1 cellular context compared by ENCODE assay signal in the genomic region with DNA sequence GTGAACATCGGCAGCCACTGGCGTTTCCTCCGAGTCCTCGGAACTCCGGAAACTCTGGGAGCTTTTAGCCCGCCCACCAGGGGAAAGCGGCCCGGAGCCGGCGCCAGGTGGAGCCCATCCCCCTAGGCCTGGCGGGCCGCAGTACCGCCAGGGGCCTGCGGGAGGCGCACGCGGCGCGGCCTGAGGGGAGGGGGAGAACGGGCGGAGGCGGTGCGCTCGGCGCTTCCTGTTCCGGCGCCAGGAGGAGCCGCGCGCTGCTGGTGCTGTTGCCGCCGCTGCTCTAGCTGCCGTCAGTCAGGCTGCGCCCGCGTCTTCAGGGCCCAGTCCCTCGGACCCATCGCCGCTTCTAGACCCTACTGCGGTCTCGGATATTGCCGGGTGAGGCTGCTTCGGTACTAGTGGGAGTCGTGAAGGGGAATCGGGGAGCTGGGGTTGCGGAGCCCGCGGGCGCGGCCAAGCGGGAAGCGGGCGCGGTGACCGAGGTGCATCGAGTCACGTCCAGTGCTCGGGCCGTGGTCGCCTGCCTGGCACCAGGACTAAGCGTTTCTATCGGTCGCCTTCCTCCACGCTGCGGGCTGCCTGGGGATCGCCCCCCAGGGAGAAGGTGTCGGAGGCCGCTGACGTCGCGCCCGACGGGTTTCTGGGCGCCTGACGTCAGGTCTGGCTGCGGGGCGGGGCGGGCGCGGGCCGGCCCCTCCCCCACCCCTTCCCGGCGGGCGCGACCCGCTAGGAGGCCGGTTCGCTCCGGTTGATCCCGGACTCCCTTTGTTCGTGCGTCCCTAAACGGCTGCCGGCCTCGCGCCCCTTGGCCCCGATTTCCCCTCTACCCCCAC.
TF ChIP-seq lines count a peak whose summit lies in the region.

A gene (plus strand): TSS at position 222 of the 833 bp plus-strand sequence. CDS start 10,037 bp downstream, outside the sequence.

TF ChIP-seq in HepG2, 621 proteins besides CTCF, POLR2A, EP300 and RAD21 (continued from another document and continues in another):
- TF ChIP-seq, protein P1, sequence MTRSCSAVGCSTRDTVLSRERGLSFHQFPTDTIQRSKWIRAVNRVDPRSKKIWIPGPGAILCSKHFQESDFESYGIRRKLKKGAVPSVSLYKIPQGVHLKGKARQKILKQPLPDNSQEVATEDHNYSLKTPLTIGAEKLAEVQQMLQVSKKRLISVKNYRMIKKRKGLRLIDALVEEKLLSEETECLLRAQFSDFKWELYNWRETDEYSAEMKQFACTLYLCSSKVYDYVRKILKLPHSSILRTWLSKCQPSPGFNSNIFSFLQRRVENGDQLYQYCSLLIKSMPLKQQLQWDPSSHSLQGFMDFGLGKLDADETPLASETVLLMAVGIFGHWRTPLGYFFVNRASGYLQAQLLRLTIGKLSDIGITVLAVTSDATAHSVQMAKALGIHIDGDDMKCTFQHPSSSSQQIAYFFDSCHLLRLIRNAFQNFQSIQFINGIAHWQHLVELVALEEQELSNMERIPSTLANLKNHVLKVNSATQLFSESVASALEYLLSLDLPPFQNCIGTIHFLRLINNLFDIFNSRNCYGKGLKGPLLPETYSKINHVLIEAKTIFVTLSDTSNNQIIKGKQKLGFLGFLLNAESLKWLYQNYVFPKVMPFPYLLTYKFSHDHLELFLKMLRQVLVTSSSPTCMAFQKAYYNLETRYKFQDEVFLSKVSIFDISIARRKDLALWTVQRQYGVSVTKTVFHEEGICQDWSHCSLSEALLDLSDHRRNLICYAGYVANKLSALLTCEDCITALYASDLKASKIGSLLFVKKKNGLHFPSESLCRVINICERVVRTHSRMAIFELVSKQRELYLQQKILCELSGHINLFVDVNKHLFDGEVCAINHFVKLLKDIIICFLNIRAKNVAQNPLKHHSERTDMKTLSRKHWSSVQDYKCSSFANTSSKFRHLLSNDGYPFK (CRISPR knock-in tag; IDR thresholded peaks at IDR 0.05; ENCODE audit: borderline replicate concordance), result peak; percentile 57; the same call in 1 of the 2 replicates
- TF ChIP-seq PHF21A (CRISPR knock-in tag; IDR thresholded peaks at IDR 0.05) (peak; percentile 87), STAG1 (CRISPR knock-in tag; IDR thresholded peaks at IDR 0.05) (peak; percentile 62), SNAI1 (CRISPR knock-in tag; IDR thresholded peaks at IDR 0.05; ENCODE audit: borderline replicate concordance) (0 out of 2 replicates have a peak, but pooled peaks have one; percentile 58), HES4 (CRISPR knock-in tag; IDR thresholded peaks at IDR 0.05; ENCODE audit: borderline replicate concordance) (peak; percentile 82), GTF3A (CRISPR knock-in tag; conservative IDR thresholded peaks at IDR 0.05) (peak; percentile 89), CAMTA2 (CRISPR knock-in tag; IDR thresholded peaks at IDR 0.05; ENCODE audit: borderline replicate concordance) (no peak), ZNF274 (CRISPR knock-in tag; IDR thresholded peaks at IDR 0.05) (0 out of 2 replicates have a peak, but pooled peaks have one; percentile 46), ZNF878 (CRISPR knock-in tag; IDR thresholded peaks at IDR 0.05) (peak; percentile 75; the same call in 1 of the 2 replicates), MBNL3 (CRISPR knock-in tag; conservative IDR thresholded peaks at IDR 0.05) (no peak), NONO (IDR thresholded peaks at IDR 0.05) (no peak), NONO (CRISPR knock-in tag; conservative IDR thresholded peaks at IDR 0.05) (peak; percentile 74), PTBP1 (IDR thresholded peaks at IDR 0.05; ENCODE audit: low read depth, low read length, poor library complexity, severe bottlenecking) (peak; percentile 92), TP53 (CRISPR knock-in tag; conservative IDR thresholded peaks at IDR 0.05) (no peak; the same call in 1 of the 2 replicates), ARID2 (CRISPR knock-in tag; IDR thresholded peaks at IDR 0.05; ENCODE audit: borderline replicate concordance) (peak; percentile 78; the same call in 1 of the 2 replicates), PHB2 (IDR thresholded peaks at IDR 0.05; ENCODE audit: partially characterized antibody) (no peak), SNRNP70 (IDR thresholded peaks at IDR 0.05; ENCODE audit: low read depth, low read length) (no peak), GATAD2A (CRISPR knock-in tag; IDR thresholded peaks at IDR 0.05) (peak; percentile 31)
- TF ChIP-seq, protein P2, sequence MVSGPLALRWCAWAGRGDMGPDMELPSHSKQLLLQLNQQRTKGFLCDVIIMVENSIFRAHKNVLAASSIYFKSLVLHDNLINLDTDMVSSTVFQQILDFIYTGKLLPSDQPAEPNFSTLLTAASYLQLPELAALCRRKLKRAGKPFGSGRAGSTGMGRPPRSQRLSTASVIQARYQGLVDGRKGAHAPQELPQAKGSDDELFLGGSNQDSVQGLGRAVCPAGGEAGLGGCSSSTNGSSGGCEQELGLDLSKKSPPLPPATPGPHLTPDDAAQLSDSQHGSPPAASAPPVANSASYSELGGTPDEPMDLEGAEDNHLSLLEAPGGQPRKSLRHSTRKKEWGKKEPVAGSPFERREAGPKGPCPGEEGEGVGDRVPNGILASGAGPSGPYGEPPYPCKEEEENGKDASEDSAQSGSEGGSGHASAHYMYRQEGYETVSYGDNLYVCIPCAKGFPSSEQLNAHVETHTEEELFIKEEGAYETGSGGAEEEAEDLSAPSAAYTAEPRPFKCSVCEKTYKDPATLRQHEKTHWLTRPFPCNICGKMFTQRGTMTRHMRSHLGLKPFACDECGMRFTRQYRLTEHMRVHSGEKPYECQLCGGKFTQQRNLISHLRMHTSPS (CRISPR knock-in tag; IDR thresholded peaks at IDR 0.05; ENCODE audit: low read depth), result no peak
- TF ChIP-seq, protein P3, sequence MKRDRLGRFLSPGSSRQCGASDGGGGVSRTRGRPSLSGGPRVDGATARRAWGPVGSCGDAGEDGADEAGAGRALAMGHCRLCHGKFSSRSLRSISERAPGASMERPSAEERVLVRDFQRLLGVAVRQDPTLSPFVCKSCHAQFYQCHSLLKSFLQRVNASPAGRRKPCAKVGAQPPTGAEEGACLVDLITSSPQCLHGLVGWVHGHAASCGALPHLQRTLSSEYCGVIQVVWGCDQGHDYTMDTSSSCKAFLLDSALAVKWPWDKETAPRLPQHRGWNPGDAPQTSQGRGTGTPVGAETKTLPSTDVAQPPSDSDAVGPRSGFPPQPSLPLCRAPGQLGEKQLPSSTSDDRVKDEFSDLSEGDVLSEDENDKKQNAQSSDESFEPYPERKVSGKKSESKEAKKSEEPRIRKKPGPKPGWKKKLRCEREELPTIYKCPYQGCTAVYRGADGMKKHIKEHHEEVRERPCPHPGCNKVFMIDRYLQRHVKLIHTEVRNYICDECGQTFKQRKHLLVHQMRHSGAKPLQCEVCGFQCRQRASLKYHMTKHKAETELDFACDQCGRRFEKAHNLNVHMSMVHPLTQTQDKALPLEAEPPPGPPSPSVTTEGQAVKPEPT (CRISPR knock-in tag; IDR thresholded peaks at IDR 0.05; ENCODE audit: low read depth), result no peak; the same call in 1 of the 2 replicates
- TF ChIP-seq, protein P4, sequence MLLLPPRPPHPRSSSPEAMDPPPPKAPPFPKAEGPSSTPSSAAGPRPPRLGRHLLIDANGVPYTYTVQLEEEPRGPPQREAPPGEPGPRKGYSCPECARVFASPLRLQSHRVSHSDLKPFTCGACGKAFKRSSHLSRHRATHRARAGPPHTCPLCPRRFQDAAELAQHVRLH (CRISPR knock-in tag; IDR thresholded peaks at IDR 0.05; ENCODE audit: borderline replicate concordance, low read depth), result peak; percentile 74; the same call in 1 of the 2 replicates
- TF ChIP-seq, protein P5, sequence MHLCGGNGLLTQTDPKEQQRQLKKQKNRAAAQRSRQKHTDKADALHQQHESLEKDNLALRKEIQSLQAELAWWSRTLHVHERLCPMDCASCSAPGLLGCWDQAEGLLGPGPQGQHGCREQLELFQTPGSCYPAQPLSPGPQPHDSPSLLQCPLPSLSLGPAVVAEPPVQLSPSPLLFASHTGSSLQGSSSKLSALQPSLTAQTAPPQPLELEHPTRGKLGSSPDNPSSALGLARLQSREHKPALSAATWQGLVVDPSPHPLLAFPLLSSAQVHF (CRISPR knock-in tag; IDR thresholded peaks at IDR 0.05), result no peak
- TF ChIP-seq, protein P6, sequence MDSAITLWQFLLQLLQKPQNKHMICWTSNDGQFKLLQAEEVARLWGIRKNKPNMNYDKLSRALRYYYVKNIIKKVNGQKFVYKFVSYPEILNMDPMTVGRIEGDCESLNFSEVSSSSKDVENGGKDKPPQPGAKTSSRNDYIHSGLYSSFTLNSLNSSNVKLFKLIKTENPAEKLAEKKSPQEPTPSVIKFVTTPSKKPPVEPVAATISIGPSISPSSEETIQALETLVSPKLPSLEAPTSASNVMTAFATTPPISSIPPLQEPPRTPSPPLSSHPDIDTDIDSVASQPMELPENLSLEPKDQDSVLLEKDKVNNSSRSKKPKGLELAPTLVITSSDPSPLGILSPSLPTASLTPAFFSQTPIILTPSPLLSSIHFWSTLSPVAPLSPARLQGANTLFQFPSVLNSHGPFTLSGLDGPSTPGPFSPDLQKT (CRISPR knock-in tag; IDR thresholded peaks at IDR 0.05; ENCODE audit: borderline replicate concordance), result no peak
- TF ChIP-seq, protein P7, sequence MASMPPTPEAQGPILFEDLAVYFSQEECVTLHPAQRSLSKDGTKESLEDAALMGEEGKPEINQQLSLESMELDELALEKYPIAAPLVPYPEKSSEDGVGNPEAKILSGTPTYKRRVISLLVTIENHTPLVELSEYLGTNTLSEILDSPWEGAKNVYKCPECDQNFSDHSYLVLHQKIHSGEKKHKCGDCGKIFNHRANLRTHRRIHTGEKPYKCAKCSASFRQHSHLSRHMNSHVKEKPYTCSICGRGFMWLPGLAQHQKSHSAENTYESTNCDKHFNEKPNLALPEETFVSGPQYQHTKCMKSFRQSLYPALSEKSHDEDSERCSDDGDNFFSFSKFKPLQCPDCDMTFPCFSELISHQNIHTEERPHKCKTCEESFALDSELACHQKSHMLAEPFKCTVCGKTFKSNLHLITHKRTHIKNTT (CRISPR knock-in tag; IDR thresholded peaks at IDR 0.05), result no peak
- TF ChIP-seq, protein P8, sequence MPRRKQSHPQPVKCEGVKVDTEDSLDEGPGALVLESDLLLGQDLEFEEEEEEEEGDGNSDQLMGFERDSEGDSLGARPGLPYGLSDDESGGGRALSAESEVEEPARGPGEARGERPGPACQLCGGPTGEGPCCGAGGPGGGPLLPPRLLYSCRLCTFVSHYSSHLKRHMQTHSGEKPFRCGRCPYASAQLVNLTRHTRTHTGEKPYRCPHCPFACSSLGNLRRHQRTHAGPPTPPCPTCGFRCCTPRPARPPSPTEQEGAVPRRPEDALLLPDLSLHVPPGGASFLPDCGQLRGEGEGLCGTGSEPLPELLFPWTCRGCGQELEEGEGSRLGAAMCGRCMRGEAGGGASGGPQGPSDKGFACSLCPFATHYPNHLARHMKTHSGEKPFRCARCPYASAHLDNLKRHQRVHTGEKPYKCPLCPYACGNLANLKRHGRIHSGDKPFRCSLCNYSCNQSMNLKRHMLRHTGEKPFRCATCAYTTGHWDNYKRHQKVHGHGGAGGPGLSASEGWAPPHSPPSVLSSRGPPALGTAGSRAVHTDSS (CRISPR knock-in tag; conservative IDR thresholded peaks at IDR 0.05), result no peak; the same call in 1 of the 2 replicates
- TF ChIP-seq, protein P9, sequence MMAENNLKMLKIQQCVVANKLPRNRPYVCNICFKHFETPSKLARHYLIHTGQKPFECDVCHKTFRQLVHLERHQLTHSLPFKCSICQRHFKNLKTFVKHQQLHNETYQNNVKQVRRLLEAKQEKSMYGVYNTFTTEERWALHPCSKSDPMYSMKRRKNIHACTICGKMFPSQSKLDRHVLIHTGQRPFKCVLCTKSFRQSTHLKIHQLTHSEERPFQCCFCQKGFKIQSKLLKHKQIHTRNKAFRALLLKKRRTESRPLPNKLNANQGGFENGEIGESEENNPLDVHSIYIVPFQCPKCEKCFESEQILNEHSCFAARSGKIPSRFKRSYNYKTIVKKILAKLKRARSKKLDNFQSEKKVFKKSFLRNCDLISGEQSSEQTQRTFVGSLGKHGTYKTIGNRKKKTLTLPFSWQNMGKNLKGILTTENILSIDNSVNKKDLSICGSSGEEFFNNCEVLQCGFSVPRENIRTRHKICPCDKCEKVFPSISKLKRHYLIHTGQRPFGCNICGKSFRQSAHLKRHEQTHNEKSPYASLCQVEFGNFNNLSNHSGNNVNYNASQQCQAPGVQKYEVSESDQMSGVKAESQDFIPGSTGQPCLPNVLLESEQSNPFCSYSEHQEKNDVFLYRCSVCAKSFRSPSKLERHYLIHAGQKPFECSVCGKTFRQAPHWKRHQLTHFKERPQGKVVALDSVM (CRISPR knock-in tag; IDR thresholded peaks at IDR 0.05), result peak; percentile 61
- TF ChIP-seq, protein P10, sequence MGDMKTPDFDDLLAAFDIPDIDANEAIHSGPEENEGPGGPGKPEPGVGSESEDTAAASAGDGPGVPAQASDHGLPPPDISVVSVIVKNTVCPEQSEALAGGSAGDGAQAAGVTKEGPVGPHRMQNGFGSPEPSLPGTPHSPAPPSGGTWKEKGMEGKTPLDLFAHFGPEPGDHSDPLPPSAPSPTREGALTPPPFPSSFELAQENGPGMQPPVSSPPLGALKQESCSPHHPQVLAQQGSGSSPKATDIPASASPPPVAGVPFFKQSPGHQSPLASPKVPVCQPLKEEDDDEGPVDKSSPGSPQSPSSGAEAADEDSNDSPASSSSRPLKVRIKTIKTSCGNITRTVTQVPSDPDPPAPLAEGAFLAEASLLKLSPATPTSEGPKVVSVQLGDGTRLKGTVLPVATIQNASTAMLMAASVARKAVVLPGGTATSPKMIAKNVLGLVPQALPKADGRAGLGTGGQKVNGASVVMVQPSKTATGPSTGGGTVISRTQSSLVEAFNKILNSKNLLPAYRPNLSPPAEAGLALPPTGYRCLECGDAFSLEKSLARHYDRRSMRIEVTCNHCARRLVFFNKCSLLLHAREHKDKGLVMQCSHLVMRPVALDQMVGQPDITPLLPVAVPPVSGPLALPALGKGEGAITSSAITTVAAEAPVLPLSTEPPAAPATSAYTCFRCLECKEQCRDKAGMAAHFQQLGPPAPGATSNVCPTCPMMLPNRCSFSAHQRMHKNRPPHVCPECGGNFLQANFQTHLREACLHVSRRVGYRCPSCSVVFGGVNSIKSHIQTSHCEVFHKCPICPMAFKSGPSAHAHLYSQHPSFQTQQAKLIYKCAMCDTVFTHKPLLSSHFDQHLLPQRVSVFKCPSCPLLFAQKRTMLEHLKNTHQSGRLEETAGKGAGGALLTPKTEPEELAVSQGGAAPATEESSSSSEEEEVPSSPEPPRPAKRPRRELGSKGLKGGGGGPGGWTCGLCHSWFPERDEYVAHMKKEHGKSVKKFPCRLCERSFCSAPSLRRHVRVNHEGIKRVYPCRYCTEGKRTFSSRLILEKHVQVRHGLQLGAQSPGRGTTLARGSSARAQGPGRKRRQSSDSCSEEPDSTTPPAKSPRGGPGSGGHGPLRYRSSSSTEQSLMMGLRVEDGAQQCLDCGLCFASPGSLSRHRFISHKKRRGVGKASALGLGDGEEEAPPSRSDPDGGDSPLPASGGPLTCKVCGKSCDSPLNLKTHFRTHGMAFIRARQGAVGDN (CRISPR knock-in tag; IDR thresholded peaks at IDR 0.05), result peak; percentile 97
- TF ChIP-seq, protein P11, sequence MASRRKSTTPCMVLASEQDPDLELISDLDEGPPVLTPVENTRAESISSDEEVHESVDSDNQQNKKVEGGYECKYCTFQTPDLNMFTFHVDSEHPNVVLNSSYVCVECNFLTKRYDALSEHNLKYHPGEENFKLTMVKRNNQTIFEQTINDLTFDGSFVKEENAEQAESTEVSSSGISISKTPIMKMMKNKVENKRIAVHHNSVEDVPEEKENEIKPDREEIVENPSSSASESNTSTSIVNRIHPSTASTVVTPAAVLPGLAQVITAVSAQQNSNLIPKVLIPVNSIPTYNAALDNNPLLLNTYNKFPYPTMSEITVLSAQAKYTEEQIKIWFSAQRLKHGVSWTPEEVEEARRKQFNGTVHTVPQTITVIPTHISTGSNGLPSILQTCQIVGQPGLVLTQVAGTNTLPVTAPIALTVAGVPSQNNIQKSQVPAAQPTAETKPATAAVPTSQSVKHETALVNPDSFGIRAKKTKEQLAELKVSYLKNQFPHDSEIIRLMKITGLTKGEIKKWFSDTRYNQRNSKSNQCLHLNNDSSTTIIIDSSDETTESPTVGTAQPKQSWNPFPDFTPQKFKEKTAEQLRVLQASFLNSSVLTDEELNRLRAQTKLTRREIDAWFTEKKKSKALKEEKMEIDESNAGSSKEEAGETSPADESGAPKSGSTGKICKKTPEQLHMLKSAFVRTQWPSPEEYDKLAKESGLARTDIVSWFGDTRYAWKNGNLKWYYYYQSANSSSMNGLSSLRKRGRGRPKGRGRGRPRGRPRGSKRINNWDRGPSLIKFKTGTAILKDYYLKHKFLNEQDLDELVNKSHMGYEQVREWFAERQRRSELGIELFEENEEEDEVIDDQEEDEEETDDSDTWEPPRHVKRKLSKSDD (CRISPR knock-in tag; IDR thresholded peaks at IDR 0.05; ENCODE audit: low read depth), result peak; percentile 85
